8 cellular contexts compared by ENCODE assay signal in the genomic region with DNA sequence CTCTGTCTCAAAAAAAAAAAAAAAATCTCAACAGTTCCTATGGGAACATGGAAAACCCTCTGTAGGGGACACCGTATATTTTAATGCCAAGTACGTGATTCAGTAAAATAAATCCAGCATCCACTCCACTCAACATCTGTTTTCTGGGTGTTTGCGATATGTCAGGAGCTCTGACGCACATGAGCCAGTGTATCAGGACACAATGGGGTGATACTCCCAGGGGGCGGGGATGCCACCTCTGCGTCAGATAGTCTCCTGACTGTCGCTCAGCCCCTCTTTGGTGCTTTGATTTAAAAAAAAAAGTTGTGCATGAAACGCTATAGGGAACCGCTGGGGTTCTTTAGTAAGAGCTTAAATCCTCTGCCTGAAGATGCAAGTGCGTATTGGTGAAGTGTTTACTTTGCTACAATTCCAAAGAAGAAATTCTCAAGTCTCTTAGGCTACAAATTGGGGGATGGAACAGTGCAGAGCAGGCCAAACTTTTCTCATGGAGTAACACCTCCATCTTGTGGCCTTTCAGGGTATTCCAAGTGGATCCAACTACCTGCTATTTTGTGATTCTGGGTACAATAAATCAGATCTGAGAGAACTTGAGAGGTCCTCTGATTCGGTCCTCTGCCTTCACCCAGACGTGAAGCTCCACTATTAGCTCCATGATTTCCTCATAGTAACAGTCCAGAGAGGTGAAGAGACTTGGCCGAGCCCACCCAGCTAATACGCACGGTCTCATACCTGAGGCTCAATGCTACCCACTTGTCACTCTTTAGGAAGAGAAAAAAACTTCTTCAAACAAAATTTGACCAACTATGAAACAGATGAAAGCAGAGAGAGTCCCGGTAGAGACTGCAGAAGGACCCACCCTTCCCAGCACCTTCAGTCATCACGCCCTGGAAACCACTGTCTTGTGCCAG. TPM values are rescaled to one million over a fixed set of nuclear protein-coding genes. Genes with fewer than 3 reads are reported as not detected.
DNase-seq lines count a peak whose midpoint lies in the region; ATAC-seq and TF ChIP-seq lines count a peak whose summit lies in the region.

No MANE protein-coding gene starts in this region.

- H3K27ac ChIP-seq in A673 (ENCODE audit: low read depth, low read length, poor library complexity, severe bottlenecking): no peak overlapping the region

- no peaks in the 10 kb centered on the region for H3K4me1 ChIP-seq in A673 (ENCODE audit: insufficient read depth, low read length, poor library complexity, severe bottlenecking)

- no peaks in the 10 kb centered on the region for H3K36me3 Mint-ChIP-seq in WTC11
- H3K36me3 Mint-ChIP-seq in glutamatergic neuron (ENCODE audit: unreplicated experiment): peaks cover 4% of the 10 kb centered on the region

- no peak overlapping the region for H3K4me3 ChIP-seq in A673 (ENCODE audit: low read depth, low read length, poor library complexity, severe bottlenecking)

- intact Hi-C loops in A673 (cut with micrococcal nuclease; ENCODE audit: unreplicated experiment): loop anchor here (5.0 kb wide), 3 partner anchors 49 to 414 kb away; no protein-coding TSS in a partner anchor

- H3K4me1 Mint-ChIP-seq in WTC11: peaks cover 25% of the 10 kb centered on the region
- peaks cover 14% of the 10 kb centered on the region for H3K4me1 Mint-ChIP-seq in glutamatergic neuron (ENCODE audit: low read depth, unreplicated experiment)

- TF ChIP-seq CTCF in A673 (conservative IDR thresholded peaks at IDR 0.05; ENCODE audit: low read depth, low read length) (peak; percentile 78), WTC11 (IDR thresholded peaks at IDR 0.05) (peak; percentile 82), glutamatergic neuron (IDR thresholded peaks at IDR 0.05; ENCODE audit: partially characterized antibody, unreplicated experiment) (peak; percentile 88)

- H3K4me3 Mint-ChIP-seq in WTC11 (no peak overlapping the region), glutamatergic neuron (ENCODE audit: unreplicated experiment) (no peak overlapping the region)

- H3K9me3 ChIP-seq in A673 (ENCODE audit: low read depth, low read length, poor library complexity, severe bottlenecking): no peaks in the 10 kb centered on the region

- H3K36me3 ChIP-seq in A673 (ENCODE audit: insufficient read depth, low read length, poor library complexity, severe bottlenecking): no peaks in the 10 kb centered on the region

- peak; percentile 72 for ATAC-seq in WTC11
- ATAC-seq in GM19328 (IDR thresholded peaks at IDR 0.05; ENCODE audit: unreplicated experiment): no peak

- no peaks in the 10 kb centered on the region for H3K27me3 ChIP-seq in A673 (replicated peaks; ENCODE audit: insufficient read depth, low read depth, low read length, poor library complexity)

- CTCF ChIA-PET in A673 (lab: Charles Lee): interaction anchor here (1.2 to 3.6 kb wide), 2 partner anchors 48 to 57 kb away, joined by 3 to 22 read pairs; no protein-coding TSS in a partner anchor
- CTCF ChIA-PET in WTC11 (lab: Charles Lee): interaction anchor here (0.5 to 4.5 kb wide), 18 partner anchors 9 to 414 kb away, joined by 3 to 43 read pairs (median 5); no protein-coding TSS in a partner anchor

- POLR2A ChIA-PET in A673 (lab: Charles Lee; ENCODE audit: low non-redundant PET): no interaction called here
- POLR2A ChIA-PET in WTC11 (lab: Charles Lee): no interaction called here

- H3K27ac Mint-ChIP-seq in WTC11 (no peak overlapping the region; the same call in 1 of the 2 replicates), glutamatergic neuron (ENCODE audit: unreplicated experiment) (peak overlapping the region; percentile 20)

- no TSS peak for BruUV-seq in A673 (replicated peaks; lab: Mats Ljungman, UMichigan)

- peak; percentile 75 for DNase-seq in A673 (ENCODE audit: low spot score)
- peak; percentile 81 for DNase-seq in GM03348 (ENCODE audit: low spot score)
- peak; percentile 5 for DNase-seq in NCI-H1417 treated with DMSO at 0.1 percent for 48 hours (lab: John Stamatoyannopoulos, UW)
- DNase-seq in WTC11 (ENCODE audit: low spot score): peak; percentile 46
- no peak for DNase-seq in glutamatergic neuron
- peak; percentile 78 for DNase-seq in retina
- no peak for DNase-seq in activated gamma-delta T cell (lab: John Stamatoyannopoulos, UW)

- H3K27me3 Mint-ChIP-seq in WTC11 (ENCODE audit: low read depth) (peaks cover 2% of the 10 kb centered on the region; the same call in 1 of the 2 replicates), glutamatergic neuron (ENCODE audit: unreplicated experiment) (peaks cover 3% of the 10 kb centered on the region)

- H3K9me3 Mint-ChIP-seq in WTC11 (no peaks in the 10 kb centered on the region), glutamatergic neuron (ENCODE audit: unreplicated experiment) (peaks cover 5% of the 10 kb centered on the region)

TF ChIP-seq in WTC11, 78 proteins besides CTCF, POLR2A, EP300 and RAD21:
- no peak for TF ChIP-seq HMGA2 (CRISPR knock-in tag; IDR thresholded peaks at IDR 0.05)
- TF ChIP-seq, protein P1, sequence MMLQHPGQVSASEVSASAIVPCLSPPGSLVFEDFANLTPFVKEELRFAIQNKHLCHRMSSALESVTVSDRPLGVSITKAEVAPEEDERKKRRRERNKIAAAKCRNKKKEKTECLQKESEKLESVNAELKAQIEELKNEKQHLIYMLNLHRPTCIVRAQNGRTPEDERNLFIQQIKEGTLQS (CRISPR knock-in tag; conservative IDR thresholded peaks at IDR 0.05): no peak
- TF ChIP-seq ZNF416 (CRISPR knock-in tag; IDR thresholded peaks at IDR 0.05): no peak
- no peak for TF ChIP-seq RORB (CRISPR knock-in tag; IDR thresholded peaks at IDR 0.05)
- TF ChIP-seq, protein P2, sequence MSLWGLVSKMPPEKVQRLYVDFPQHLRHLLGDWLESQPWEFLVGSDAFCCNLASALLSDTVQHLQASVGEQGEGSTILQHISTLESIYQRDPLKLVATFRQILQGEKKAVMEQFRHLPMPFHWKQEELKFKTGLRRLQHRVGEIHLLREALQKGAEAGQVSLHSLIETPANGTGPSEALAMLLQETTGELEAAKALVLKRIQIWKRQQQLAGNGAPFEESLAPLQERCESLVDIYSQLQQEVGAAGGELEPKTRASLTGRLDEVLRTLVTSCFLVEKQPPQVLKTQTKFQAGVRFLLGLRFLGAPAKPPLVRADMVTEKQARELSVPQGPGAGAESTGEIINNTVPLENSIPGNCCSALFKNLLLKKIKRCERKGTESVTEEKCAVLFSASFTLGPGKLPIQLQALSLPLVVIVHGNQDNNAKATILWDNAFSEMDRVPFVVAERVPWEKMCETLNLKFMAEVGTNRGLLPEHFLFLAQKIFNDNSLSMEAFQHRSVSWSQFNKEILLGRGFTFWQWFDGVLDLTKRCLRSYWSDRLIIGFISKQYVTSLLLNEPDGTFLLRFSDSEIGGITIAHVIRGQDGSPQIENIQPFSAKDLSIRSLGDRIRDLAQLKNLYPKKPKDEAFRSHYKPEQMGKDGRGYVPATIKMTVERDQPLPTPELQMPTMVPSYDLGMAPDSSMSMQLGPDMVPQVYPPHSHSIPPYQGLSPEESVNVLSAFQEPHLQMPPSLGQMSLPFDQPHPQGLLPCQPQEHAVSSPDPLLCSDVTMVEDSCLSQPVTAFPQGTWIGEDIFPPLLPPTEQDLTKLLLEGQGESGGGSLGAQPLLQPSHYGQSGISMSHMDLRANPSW (CRISPR knock-in tag; conservative IDR thresholded peaks at IDR 0.05; ENCODE audit: low read depth): no peak

RNA-seq across cellular contexts. Expression of gene NR2E3, which starts 9.3 kb away (rescaled TPM):
- total RNA-seq in A673 (2021) (not detected in 2 replicates), WTC11 (2021) (0.57 to 1.4 TPM (median 0.80 TPM) in 3 replicates), glutamatergic neuron (ENCODE audit: unreplicated experiment) (0.69 TPM)

Comparison
In these comparisons a context has a peak if more than half of its experiments do, and no peak if none do; other contexts are left out.
1. DNase-seq: peak in A673 (single experiment), GM03348 (single experiment), NCI-H1417 treated with DMSO at 0.1 percent for 48 hours (single experiment), WTC11 (single experiment) and retina (single experiment); none in glutamatergic neuron (single experiment) and activated gamma-delta T cell (single experiment).
2. Peak in every context shown above with its lines, with median percentiles within 50 percentile points of each other: CTCF ChIP-seq.